In genomic region chr7:30750574-30751256, GRCh38 we compare ENCODE assay signal across 8 cellular contexts. TPM values are rescaled to one million over a fixed set of nuclear protein-coding genes. Genes with fewer than 3 reads are reported as not detected.
A peak's percentile ranks its signal among the peaks of the same experiment; 100 is the strongest.
DNase-seq lines count a peak whose midpoint lies in the region; ATAC-seq and TF ChIP-seq lines count a peak whose summit lies in the region.

No MANE protein-coding gene starts in this region.

- no peak for TF ChIP-seq CTCF in lower lobe of right lung (IDR thresholded peaks at IDR 0.05)
- no peak for TF ChIP-seq CTCF in thyroid gland (IDR thresholded peaks at IDR 0.05)

- no peak for TF ChIP-seq POLR2A in thyroid gland (IDR thresholded peaks at IDR 0.05)

- H3K4me3 ChIP-seq in MG63 = no peak overlapping the region
- no peak overlapping the region for H3K4me3 ChIP-seq in lower lobe of right lung
- no peak overlapping the region for H3K4me3 ChIP-seq in thyroid gland (replicated peaks in 1 of 3)

- DNase-seq in MG63 = peak; percentile 95
- peak; percentile 8 for DNase-seq in dermis blood vessel endothelial cell
- DNase-seq in lower lobe of right lung = peak; percentile 66
- DNase-seq in thyroid gland = peak in 1 of 2 donors; percentile 33
- no peak for DNase-seq in OCI-M2 (lab: John Stamatoyannopoulos, UW; ENCODE audit: unreplicated experiment)
- DNase-seq in NCI-H345 (lab: John Stamatoyannopoulos, UW) = no peak
- no peak for DNase-seq in NK-92 (lab: John Stamatoyannopoulos, UW; ENCODE audit: unreplicated experiment)

- H3K27ac ChIP-seq in lower lobe of right lung = peak overlapping the region; percentile 83
- peak overlapping the region in 2 of 3 donors; percentile 44 to 67 for H3K27ac ChIP-seq in thyroid gland

- H3K36me3 ChIP-seq in MG63 (no peaks in the 10 kb centered on the region), lower lobe of right lung (peaks cover 7% of the 10 kb centered on the region), thyroid gland (no peaks in the 10 kb centered on the region)

- H3K4me1 ChIP-seq in lower lobe of right lung (peaks cover 40% of the 10 kb centered on the region), thyroid gland (peaks cover 0 to 15% of the 10 kb centered on the region in 2 donors)

- WGBS in thyroid gland, 2 donors = 57 to 70% methylated on average over 11 of the region's 11 CpGs

- intact Hi-C loops in lower lobe of right lung (cut with DNase I) (no loop called here), thyroid gland (cut with DNase I) (no loop called here)

- no peaks in the 10 kb centered on the region for H3K9me3 ChIP-seq in MG63
- no peaks in the 10 kb centered on the region for H3K9me3 ChIP-seq in lower lobe of right lung
- no peaks in the 10 kb centered on the region for H3K9me3 ChIP-seq in thyroid gland

- ATAC-seq in lower lobe of right lung = peak; percentile 65 to 85
- ATAC-seq in GM18511 (IDR thresholded peaks at IDR 0.05; ENCODE audit: unreplicated experiment) = no peak

- no peaks in the 10 kb centered on the region for H3K27me3 ChIP-seq in MG63
- H3K27me3 ChIP-seq in lower lobe of right lung (ENCODE audit: low read depth) = no peaks in the 10 kb centered on the region
- H3K27me3 ChIP-seq in thyroid gland = no peaks in the 10 kb centered on the region

RNA-seq across cellular contexts. Expression of gene INMT, which starts 1.2 kb away (rescaled TPM):
- 0.03 TPM in 1 of 2 replicates, not detected in the other for total RNA-seq in MG63 (2014; rRNA removed; shearing (Covaris generic); ENCODE audit: low replicate concordance)
- 0.05 TPM in 1 of 2 replicates, not detected in the other for total RNA-seq in dermis blood vessel endothelial cell
- 249 TPM for total RNA-seq in lower lobe of right lung
- 10 to 100 TPM; 19.9 to 47.3 (median 30.1) TPM for total RNA-seq in thyroid gland

RNA-seq across cellular contexts. Expression of gene MINDY4, which starts 20.5 kb away (rescaled TPM):
- total RNA-seq in MG63 (2014; rRNA removed; shearing (Covaris generic); ENCODE audit: low replicate concordance) = 1.7 TPM in 1 of 2 replicates, not detected in the other
- 2.7 and 6.1 TPM in 2 replicates for total RNA-seq in dermis blood vessel endothelial cell
- 13.8 TPM for total RNA-seq in lower lobe of right lung
- total RNA-seq in thyroid gland = 10 to 100 TPM; 17.9 to 33.2 (median 29.7) TPM

Comparison
In these comparisons a context has a peak if more than half of its experiments do, and no peak if none do; other contexts are left out.
1. DNase-seq: peak in MG63 (single experiment), dermis blood vessel endothelial cell (single experiment) and lower lobe of right lung (single experiment); none in OCI-M2 (single experiment), NCI-H345 (single experiment) and NK-92 (single experiment).
2. RNA of gene INMT, which starts 1.2 kb away (total RNA-seq): 249 TPM in lower lobe of right lung (single experiment) and 19.9 to 47.3 TPM in thyroid gland; 0.03 TPM in MG63 and 0.05 TPM in dermis blood vessel endothelial cell; every median in the first group is over 10 times any median in the second.